In genomic region chr12:19244312-19244711, GRCh38 we compare ENCODE assay signal across 26 cellular contexts.
DNase-seq lines count a peak whose midpoint lies in the region; ATAC-seq and TF ChIP-seq lines count a peak whose summit lies in the region.
"Had no signal": no experiment of that assay in that cellular context is flagged by ENCODE, and none has a peak within 500 bp of the region (broad histone marks: within the 10 kb centered on the region; RNA-seq: fewer than 3 reads in every experiment).

No MANE protein-coding gene starts in this region.

- TF ChIP-seq CTCF in heart left ventricle (IDR thresholded peaks at IDR 0.05) (no peak), right atrium auricular region (IDR thresholded peaks at IDR 0.05) (no peak), right lobe of liver (IDR thresholded peaks at IDR 0.05) (no peak), tibial artery (IDR thresholded peaks at IDR 0.05) (no peak)

- peak in 1 of 5 donors; percentile 18 for DNase-seq in heart left ventricle
- no peak for DNase-seq in right atrium auricular region (ENCODE audit: low spot score)
- DNase-seq in right lobe of liver: no peak
- no peak for DNase-seq in tibial artery
- no peak for DNase-seq in iPS-NIHi7 (ENCODE audit: extremely low spot score)
- no peak for DNase-seq in activated effector memory CD4-positive, alpha-beta T cell treated with Interleukin-2 at 50 U/mL for 16 hours
- DNase-seq: activated CD8-positive, alpha-beta memory T cell treated with anti-CD3 and anti-CD28 coated beads, Interleukin-2, amount 50 U/mL, for 4 hours; C1 segment of cervical spinal cord; cerebellar nuclear complex; gastrocnemius medialis; H7; NCI-H1092; NCI-H187 treated with DMSO at 0.1 percent for 48 hours; NCI-H345; NK-92 treated with Interleukin-12 subunit alpha and Interleukin-12 subunit beta, amount 100 ng/mL, for 24 hours; WERI-Rb-1 had no signal

- peak overlapping the region in 2 of 12 donors; percentile 16 to 48 for H3K27ac ChIP-seq in heart left ventricle
- no peak overlapping the region for H3K27ac ChIP-seq in right atrium auricular region
- no peak overlapping the region for H3K27ac ChIP-seq in right lobe of liver
- H3K27ac ChIP-seq in tibial artery: peak overlapping the region; percentile 6 to 53
- H3K27ac ChIP-seq: epithelial cell of prostate, gastrocnemius medialis, parathyroid adenoma, SJSA1, vagina, WERI-Rb-1 had no signal

- H3K4me1 ChIP-seq in heart left ventricle: peaks cover under 1 to 51% (median 30%) of the 10 kb centered on the region in 12 donors
- H3K4me1 ChIP-seq in right atrium auricular region: peaks cover 0 to 27% of the 10 kb centered on the region in 2 donors
- peaks cover 0 to 22% (median 0%) of the 10 kb centered on the region in 4 donors for H3K4me1 ChIP-seq in right lobe of liver
- peaks cover 0 to 53% (median 15%) of the 10 kb centered on the region in 4 donors for H3K4me1 ChIP-seq in tibial artery
- H3K4me1 ChIP-seq: parathyroid adenoma had no signal

- ATAC-seq in heart left ventricle (peak in 3 of 4 donors; percentile 36 to 57 (median 56)), SK-N-SH treated with all-trans-retinoic acid at 6 μM for 48 hours (peak; percentile 23; the same call in 1 of the 3 replicates), right lobe of liver (peak; percentile 55 to 90 (median 70)), HG02884 (IDR thresholded peaks at IDR 0.05; ENCODE audit: unreplicated experiment) (no peak)
- ATAC-seq: activated T-helper 17 cell treated with anti-CD3 and anti-CD28 coated beads, Interleukin-2, amount 50 U/mL, for 72 hours; gastrocnemius medialis; K562; natural killer cell treated with Interleukin-12 subunit alpha and Interleukin-12 subunit beta and Interleukin-15 and Interleukin-18, amount 100 ng/mL, for 72 hours; Panc1 had no signal

- no peaks in the 10 kb centered on the region for H3K9me3 ChIP-seq in heart left ventricle
- no peaks in the 10 kb centered on the region for H3K9me3 ChIP-seq in right atrium auricular region
- H3K9me3 ChIP-seq in right lobe of liver: no peaks in the 10 kb centered on the region
- no peaks in the 10 kb centered on the region for H3K9me3 ChIP-seq in tibial artery
- H3K9me3 ChIP-seq: gastrocnemius medialis, SJSA1, vagina had no signal

- H3K27me3 ChIP-seq in heart left ventricle: no peaks in the 10 kb centered on the region
- no peaks in the 10 kb centered on the region for H3K27me3 ChIP-seq in right atrium auricular region
- H3K27me3 ChIP-seq in right lobe of liver: no peaks in the 10 kb centered on the region
- no peaks in the 10 kb centered on the region for H3K27me3 ChIP-seq in tibial artery
- H3K27me3 ChIP-seq: gastrocnemius medialis, SJSA1, vagina had no signal

- intact Hi-C loops in heart left ventricle (cut with DNase I): no loop called here
- intact Hi-C loops in right lobe of liver (cut with DNase I): no loop called here
- intact Hi-C loops in tibial artery (cut with DNase I; ENCODE audit: low total_unique reads): no loop called here

- H3K36me3 ChIP-seq in heart left ventricle (no peaks in the 10 kb centered on the region), right atrium auricular region (no peaks in the 10 kb centered on the region), right lobe of liver (no peaks in the 10 kb centered on the region), tibial artery (no peaks in the 10 kb centered on the region)
- H3K36me3 ChIP-seq: gastrocnemius medialis, SJSA1, vagina had no signal

- H3K4me3 ChIP-seq in heart left ventricle (no peak overlapping the region), right atrium auricular region (no peak overlapping the region), right lobe of liver (no peak overlapping the region), tibial artery (no peak overlapping the region)
- H3K4me3 ChIP-seq: gastrocnemius medialis, K562, SJSA1, vagina had no signal

- TF ChIP-seq POLR2A in heart left ventricle (IDR thresholded peaks at IDR 0.05): no peak
- TF ChIP-seq POLR2A in right lobe of liver (IDR thresholded peaks at IDR 0.05): no peak

TF ChIP-seq in SK-N-SH treated with all-trans-retinoic acid at 6 μM for 48 hours, 23 proteins besides CTCF, POLR2A, EP300 and RAD21:
- TF ChIP-seq OSR1 (CRISPR knock-in tag; IDR thresholded peaks at IDR 0.05) (no peak), PATZ1 (CRISPR knock-in tag; IDR thresholded peaks at IDR 0.05; ENCODE audit: borderline replicate concordance) (no peak), ZC3H10 (CRISPR knock-in tag; IDR thresholded peaks at IDR 0.05) (no peak), CSDC2 (CRISPR knock-in tag; IDR thresholded peaks at IDR 0.05) (no peak), ZNF8 (CRISPR knock-in tag; IDR thresholded peaks at IDR 0.05) (no peak), ZNF70 (CRISPR knock-in tag; IDR thresholded peaks at IDR 0.05) (no peak), PPARA (CRISPR knock-in tag; IDR thresholded peaks at IDR 0.05; ENCODE audit: borderline replicate concordance) (no peak), TCF4 (CRISPR knock-in tag; IDR thresholded peaks at IDR 0.05; ENCODE audit: borderline replicate concordance) (no peak), ZFP30 (CRISPR knock-in tag; IDR thresholded peaks at IDR 0.05) (no peak), SNAI2 (CRISPR knock-in tag; IDR thresholded peaks at IDR 0.05) (no peak), POU6F1 (CRISPR knock-in tag; IDR thresholded peaks at IDR 0.05; ENCODE audit: borderline replicate concordance, low read depth) (no peak), RARB (CRISPR knock-in tag; IDR thresholded peaks at IDR 0.05) (no peak)
TF ChIP-seq in SK-N-SH treated with all-trans-retinoic acid at 6 μM for 48 hours: peak in this region for 0.

Comparison
In these comparisons a context has a peak if more than half of its experiments do, and no peak if none do; other contexts are left out.
1. H3K27ac ChIP-seq: peak in tibial artery (2 of 2); none in right atrium auricular region (0 of 2) and right lobe of liver (0 of 3).